In the genomic region with DNA sequence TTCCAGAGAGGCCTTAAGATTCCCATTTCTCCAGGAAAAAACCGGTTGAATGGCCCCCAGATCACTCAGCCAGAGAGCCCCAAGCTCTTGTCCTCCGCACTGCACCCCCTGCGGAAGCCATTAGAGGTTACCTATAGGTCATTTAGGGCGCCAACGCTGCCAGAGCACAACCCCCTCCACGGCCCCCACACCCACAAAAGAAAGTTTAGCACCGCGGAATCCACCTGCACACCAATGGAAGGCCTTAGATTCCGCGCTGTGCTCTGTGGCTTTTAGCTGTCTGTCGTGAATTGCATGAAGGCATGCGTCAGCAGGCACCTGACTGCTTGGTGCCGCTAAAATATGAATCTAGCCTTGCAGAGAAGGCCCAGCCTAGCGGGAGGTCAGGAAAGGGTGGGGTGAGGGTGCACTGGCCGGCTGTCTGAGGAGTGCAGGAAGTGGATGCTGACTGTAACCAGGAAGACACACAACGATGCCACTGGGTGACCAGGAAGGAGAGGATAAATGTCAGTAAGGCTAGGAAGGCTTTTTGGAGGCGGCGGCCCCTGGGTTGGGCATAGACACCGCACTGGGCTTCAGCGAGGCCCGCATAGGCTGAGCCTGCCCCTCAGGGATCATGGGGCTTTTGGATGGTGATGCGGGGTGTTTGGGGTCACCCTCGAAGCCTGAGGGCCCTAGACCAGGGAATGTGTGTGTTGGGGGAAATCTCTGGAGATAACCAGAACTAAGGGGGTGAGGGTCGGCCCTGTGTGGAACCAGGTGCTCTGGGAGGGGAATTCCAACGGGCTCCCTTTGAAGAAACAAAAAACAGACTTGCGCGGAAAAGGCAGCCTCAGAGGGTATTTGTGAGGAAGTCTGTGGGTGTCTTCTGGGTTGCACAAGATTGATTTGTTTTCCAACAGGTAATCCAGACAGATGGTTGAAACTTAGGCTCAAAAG, we compare ENCODE assay signal across 8 cellular contexts. TPM values are rescaled to one million over a fixed set of nuclear protein-coding genes. Genes with fewer than 3 reads are reported as not detected.
DNase-seq lines count a peak whose midpoint lies in the region; ATAC-seq and TF ChIP-seq lines count a peak whose summit lies in the region.

No MANE protein-coding gene starts in this region.

- TF ChIP-seq CTCF in RWPE2 (IDR thresholded peaks at IDR 0.05; ENCODE audit: poor library complexity, severe bottlenecking) = no peak

- H3K4me3 ChIP-seq in RWPE2 (ENCODE audit: severe bottlenecking) = peak overlapping the region; percentile 57

- H3K27ac Mint-ChIP-seq in memory B cell = peak overlapping the region; percentile 99

- DNase-seq in Right ventricle myocardium superior = no peak
- no peak for DNase-seq in cardiac septum (ENCODE audit: low spot score)
- no peak for DNase-seq in RWPE2 (ENCODE audit: low spot score)
- peak; percentile 31 to 59 (median 46) for DNase-seq in activated naive CD4-positive, alpha-beta T cell (lab: John Stamatoyannopoulos, UW)
- peak; percentile 61 to 63 for DNase-seq in memory B cell (ENCODE audit: low spot score in 2 of 2)
- peak; percentile 40 for DNase-seq in stimulated activated CD8-positive, alpha-beta memory T cell treated with anti-CD3 and anti-CD28 coated beads, Interleukin-7, amount 100 ng/mL, for 24 hours (ENCODE audit: low read depth)
- DNase-seq in NCI-H524 (lab: John Stamatoyannopoulos, UW) = no peak
- no peak for DNase-seq in NCI-H446 treated with DMSO at 0.1 percent for 48 hours (lab: John Stamatoyannopoulos, UW)

- no peaks in the 10 kb centered on the region for H3K36me3 ChIP-seq in RWPE2 (ENCODE audit: low read depth)

- H3K4me1 Mint-ChIP-seq in memory B cell = peaks cover 23% of the 10 kb centered on the region

- ATAC-seq in Right ventricle myocardium superior (ENCODE audit: poor library complexity) = peak; percentile 28
- ATAC-seq in RWPE2 (ENCODE audit: low read depth) = no peak
- ATAC-seq in memory B cell (ENCODE audit: low read depth) = peak; percentile 67

- peaks cover 6% of the 10 kb centered on the region for H3K27me3 ChIP-seq in RWPE2 (ENCODE audit: insufficient read depth, poor library complexity, severe bottlenecking)

- intact Hi-C loops in Right ventricle myocardium superior (cut with DNase I) = no loop called here
- intact Hi-C loops in cardiac septum (cut with DNase I) = no loop called here

- H3K9me3 ChIP-seq in RWPE2 (ENCODE audit: severe bottlenecking) = no peaks in the 10 kb centered on the region

- no peaks in the 10 kb centered on the region for H3K27me3 Mint-ChIP-seq in memory B cell

- H3K9me3 Mint-ChIP-seq in memory B cell = no peaks in the 10 kb centered on the region

- no peaks in the 10 kb centered on the region for H3K4me1 ChIP-seq in RWPE2 (ENCODE audit: insufficient read depth, poor library complexity, severe bottlenecking)

- H3K36me3 Mint-ChIP-seq in memory B cell = peaks cover 3% of the 10 kb centered on the region

- H3K27ac ChIP-seq in RWPE2 (ENCODE audit: poor library complexity, severe bottlenecking) = no peak overlapping the region

- peak overlapping the region; percentile 91 for H3K4me3 Mint-ChIP-seq in memory B cell

RNA-seq across cellular contexts. Expression of gene NUP210, which starts 1.0 kb away (rescaled TPM):
- total RNA-seq in Right ventricle myocardium superior (2.7 TPM), cardiac septum (2.6 TPM)

RNA-seq across cellular contexts. Expression of gene HDAC11, which starts 59.0 kb away (rescaled TPM):
- total RNA-seq in Right ventricle myocardium superior (40.7 TPM), cardiac septum (30.7 TPM)

Comparison
In these comparisons a context has a peak if more than half of its experiments do, and no peak if none do; other contexts are left out.
1. DNase-seq: peak in activated naive CD4-positive, alpha-beta T cell (4 of 4), memory B cell (2 of 2) and stimulated activated CD8-positive, alpha-beta memory T cell treated with anti-CD3 and anti-CD28 coated beads, Interleukin-7, amount 100 ng/mL, for 24 hours (single experiment); none in Right ventricle myocardium superior (single experiment), cardiac septum (single experiment), RWPE2 (single experiment), NCI-H524 (0 of 2) and NCI-H446 treated with DMSO at 0.1 percent for 48 hours (single experiment).